1 cellular context compared by ENCODE assay signal in the genomic region with DNA sequence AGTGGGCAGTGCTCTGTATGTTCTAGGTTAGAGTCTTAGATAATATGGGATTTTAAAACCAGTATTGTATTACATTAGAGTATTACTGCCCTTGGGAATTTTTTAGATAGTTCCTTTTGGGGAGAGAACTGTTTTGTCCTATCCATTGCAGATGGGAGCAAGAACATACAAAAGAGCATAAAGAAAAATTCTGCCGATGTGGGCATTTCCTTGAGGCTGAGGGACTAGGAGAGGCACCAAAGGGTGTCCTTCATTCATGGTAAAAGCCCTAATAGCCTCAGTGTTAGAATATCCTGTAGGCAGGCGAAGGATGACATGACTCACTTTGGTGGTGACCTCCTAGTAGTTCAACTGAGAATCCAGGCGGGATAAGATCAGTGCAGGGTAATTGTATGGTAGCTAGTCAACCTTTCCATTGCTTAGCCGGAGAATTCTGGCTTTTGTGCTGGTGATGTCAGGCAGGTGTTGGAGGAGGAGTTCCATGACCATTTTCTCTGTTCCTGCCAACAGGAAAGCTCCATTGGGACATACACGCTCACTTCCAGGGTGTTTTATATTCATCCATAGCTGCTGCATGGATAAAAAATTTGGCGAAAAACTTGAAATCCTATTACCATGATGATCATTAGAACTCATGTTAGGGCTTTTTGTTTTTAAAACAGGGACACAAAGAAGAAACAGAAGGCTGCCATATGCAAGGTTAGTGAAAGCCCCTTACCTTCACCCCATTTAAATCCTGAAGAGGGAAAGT.
TF ChIP-seq lines count a peak whose summit lies in the region.

No MANE protein-coding gene starts in this region.

TF ChIP-seq in K562, 482 proteins besides CTCF, POLR2A, EP300 and RAD21 (continued from another document and continues in another):
- TF ChIP-seq, protein P1, sequence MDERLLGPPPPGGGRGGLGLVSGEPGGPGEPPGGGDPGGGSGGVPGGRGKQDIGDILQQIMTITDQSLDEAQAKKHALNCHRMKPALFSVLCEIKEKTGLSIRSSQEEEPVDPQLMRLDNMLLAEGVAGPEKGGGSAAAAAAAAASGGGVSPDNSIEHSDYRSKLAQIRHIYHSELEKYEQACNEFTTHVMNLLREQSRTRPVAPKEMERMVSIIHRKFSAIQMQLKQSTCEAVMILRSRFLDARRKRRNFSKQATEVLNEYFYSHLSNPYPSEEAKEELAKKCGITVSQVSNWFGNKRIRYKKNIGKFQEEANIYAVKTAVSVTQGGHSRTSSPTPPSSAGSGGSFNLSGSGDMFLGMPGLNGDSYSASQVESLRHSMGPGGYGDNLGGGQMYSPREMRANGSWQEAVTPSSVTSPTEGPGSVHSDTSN (CRISPR knock-in tag; IDR thresholded peaks at IDR 0.05; ENCODE audit: low read depth) = no peak
- TF ChIP-seq, protein P1 (tag; conservative IDR thresholded peaks at IDR 0.05; ENCODE audit: low read depth) = no peak
- TF ChIP-seq LARP7 (IDR thresholded peaks at IDR 0.05) = no peak
- TF ChIP-seq MEF2A (IDR thresholded peaks at IDR 0.05; ENCODE audit: control insufficient read depth, low read depth, low read length) = no peak
- no peak for TF ChIP-seq ZNF785 (CRISPR knock-in tag; IDR thresholded peaks at IDR 0.05)
- TF ChIP-seq SRSF1 (IDR thresholded peaks at IDR 0.05; ENCODE audit: low read depth, low read length) = no peak
- TF ChIP-seq E2F3 (CRISPR knock-in tag; IDR thresholded peaks at IDR 0.05) = no peak
- TF ChIP-seq PYGO2 (tag; IDR thresholded peaks at IDR 0.05) = no peak
- TF ChIP-seq POLR3A (IDR thresholded peaks at IDR 0.05; ENCODE audit: borderline replicate concordance, extremely low read depth, insufficient read depth, insufficient read length) = no peak
- TF ChIP-seq, protein P2, sequence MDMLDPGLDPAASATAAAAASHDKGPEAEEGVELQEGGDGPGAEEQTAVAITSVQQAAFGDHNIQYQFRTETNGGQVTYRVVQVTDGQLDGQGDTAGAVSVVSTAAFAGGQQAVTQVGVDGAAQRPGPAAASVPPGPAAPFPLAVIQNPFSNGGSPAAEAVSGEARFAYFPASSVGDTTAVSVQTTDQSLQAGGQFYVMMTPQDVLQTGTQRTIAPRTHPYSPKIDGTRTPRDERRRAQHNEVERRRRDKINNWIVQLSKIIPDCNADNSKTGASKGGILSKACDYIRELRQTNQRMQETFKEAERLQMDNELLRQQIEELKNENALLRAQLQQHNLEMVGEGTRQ (CRISPR knock-in tag; IDR thresholded peaks at IDR 0.05) = no peak
- TF ChIP-seq ZNF140 (CRISPR knock-in tag; IDR thresholded peaks at IDR 0.05) = no peak
- 0 out of 2 replicates have a peak, but pooled peaks have one; percentile 15 for TF ChIP-seq BACH1 (tag; IDR thresholded peaks at IDR 0.05)
- peak; percentile 53; the same call in 1 of the 2 replicates for TF ChIP-seq KAT7 (CRISPR knock-in tag; IDR thresholded peaks at IDR 0.05; ENCODE audit: borderline replicate concordance)
- TF ChIP-seq MEF2D (tag; conservative IDR thresholded peaks at IDR 0.05; ENCODE audit: low read depth) = no peak
- peak; percentile 43 for TF ChIP-seq CCNT2 (IDR thresholded peaks at IDR 0.05; ENCODE audit: borderline replicate concordance, extremely low read depth, insufficient read length, low read depth, low read length)
- TF ChIP-seq ZBTB17 (CRISPR knock-in tag; IDR thresholded peaks at IDR 0.05) = no peak
- TF ChIP-seq CHD1 (IDR thresholded peaks at IDR 0.05; ENCODE audit: low read length) = no peak
- TF ChIP-seq, protein P3, sequence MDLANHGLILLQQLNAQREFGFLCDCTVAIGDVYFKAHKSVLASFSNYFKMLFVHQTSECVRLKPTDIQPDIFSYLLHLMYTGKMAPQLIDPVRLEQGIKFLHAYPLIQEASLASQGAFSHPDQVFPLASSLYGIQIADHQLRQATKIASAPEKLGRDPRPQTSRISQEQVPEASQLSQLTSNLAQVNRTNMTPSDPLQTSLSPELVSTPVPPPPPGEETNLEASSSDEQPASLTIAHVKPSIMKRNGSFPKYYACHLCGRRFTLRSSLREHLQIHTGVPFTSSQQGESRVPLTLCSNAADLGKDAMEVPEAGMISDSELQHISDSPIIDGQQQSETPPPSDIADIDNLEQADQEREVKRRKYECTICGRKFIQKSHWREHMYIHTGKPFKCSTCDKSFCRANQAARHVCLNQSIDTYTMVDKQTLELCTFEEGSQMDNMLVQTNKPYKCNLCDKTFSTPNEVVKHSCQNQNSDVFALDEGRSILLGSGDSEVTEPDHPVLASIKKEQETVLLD (IDR thresholded peaks at IDR 0.05) = peak; percentile 26; the same call in 1 of the 2 replicates
- no peak for TF ChIP-seq ZNF174 (CRISPR knock-in tag; IDR thresholded peaks at IDR 0.05)
- no peak for TF ChIP-seq IFI16 (CRISPR knock-in tag; IDR thresholded peaks at IDR 0.05)
- TF ChIP-seq CC2D1A (IDR thresholded peaks at IDR 0.05) = no peak
- peak; percentile 52 for TF ChIP-seq ZNF175 (CRISPR knock-in tag; IDR thresholded peaks at IDR 0.05; ENCODE audit: low read depth)
- TF ChIP-seq, protein P4, sequence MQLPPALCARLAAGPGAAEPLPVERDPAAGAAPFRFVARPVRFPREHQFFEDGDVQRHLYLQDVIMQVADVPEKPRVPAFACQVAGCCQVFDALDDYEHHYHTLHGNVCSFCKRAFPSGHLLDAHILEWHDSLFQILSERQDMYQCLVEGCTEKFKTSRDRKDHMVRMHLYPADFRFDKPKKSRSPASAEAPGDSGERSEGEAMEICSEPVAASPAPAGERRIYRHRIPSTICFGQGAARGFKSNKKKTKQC (CRISPR knock-in tag; IDR thresholded peaks at IDR 0.05) = no peak
- TF ChIP-seq, protein P5, sequence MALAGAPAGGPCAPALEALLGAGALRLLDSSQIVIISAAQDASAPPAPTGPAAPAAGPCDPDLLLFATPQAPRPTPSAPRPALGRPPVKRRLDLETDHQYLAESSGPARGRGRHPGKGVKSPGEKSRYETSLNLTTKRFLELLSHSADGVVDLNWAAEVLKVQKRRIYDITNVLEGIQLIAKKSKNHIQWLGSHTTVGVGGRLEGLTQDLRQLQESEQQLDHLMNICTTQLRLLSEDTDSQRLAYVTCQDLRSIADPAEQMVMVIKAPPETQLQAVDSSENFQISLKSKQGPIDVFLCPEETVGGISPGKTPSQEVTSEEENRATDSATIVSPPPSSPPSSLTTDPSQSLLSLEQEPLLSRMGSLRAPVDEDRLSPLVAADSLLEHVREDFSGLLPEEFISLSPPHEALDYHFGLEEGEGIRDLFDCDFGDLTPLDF (CRISPR knock-in tag; IDR thresholded peaks at IDR 0.05) = no peak
- TF ChIP-seq, protein P6, sequence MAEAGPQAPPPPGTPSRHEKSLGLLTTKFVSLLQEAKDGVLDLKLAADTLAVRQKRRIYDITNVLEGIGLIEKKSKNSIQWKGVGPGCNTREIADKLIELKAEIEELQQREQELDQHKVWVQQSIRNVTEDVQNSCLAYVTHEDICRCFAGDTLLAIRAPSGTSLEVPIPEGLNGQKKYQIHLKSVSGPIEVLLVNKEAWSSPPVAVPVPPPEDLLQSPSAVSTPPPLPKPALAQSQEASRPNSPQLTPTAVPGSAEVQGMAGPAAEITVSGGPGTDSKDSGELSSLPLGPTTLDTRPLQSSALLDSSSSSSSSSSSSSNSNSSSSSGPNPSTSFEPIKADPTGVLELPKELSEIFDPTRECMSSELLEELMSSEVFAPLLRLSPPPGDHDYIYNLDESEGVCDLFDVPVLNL (CRISPR knock-in tag; IDR thresholded peaks at IDR 0.05; ENCODE audit: low read depth) = no peak
- TF ChIP-seq ARHGAP35 (IDR thresholded peaks at IDR 0.05; ENCODE audit: partially characterized antibody) = no peak
- TF ChIP-seq HOXB6 (CRISPR knock-in tag; IDR thresholded peaks at IDR 0.05; ENCODE audit: borderline replicate concordance) = no peak
- no peak for TF ChIP-seq HLTF (IDR thresholded peaks at IDR 0.05)
- no peak for TF ChIP-seq GATAD2A (IDR thresholded peaks at IDR 0.05)
- TF ChIP-seq TRIM24 (IDR thresholded peaks at IDR 0.05) = peak in 1 of 2 experiments; percentile 70; a peak in 2 of 4 replicates
- TF ChIP-seq SMAD2 (IDR thresholded peaks at IDR 0.05; ENCODE audit: low read depth, low read length) = no peak
- TF ChIP-seq, protein P7, sequence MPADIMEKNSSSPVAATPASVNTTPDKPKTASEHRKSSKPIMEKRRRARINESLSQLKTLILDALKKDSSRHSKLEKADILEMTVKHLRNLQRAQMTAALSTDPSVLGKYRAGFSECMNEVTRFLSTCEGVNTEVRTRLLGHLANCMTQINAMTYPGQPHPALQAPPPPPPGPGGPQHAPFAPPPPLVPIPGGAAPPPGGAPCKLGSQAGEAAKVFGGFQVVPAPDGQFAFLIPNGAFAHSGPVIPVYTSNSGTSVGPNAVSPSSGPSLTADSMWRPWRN (IDR thresholded peaks at IDR 0.05; ENCODE audit: low read depth) = peak; percentile 26; the same call in 1 of the 2 replicates
- TF ChIP-seq, protein P8, sequence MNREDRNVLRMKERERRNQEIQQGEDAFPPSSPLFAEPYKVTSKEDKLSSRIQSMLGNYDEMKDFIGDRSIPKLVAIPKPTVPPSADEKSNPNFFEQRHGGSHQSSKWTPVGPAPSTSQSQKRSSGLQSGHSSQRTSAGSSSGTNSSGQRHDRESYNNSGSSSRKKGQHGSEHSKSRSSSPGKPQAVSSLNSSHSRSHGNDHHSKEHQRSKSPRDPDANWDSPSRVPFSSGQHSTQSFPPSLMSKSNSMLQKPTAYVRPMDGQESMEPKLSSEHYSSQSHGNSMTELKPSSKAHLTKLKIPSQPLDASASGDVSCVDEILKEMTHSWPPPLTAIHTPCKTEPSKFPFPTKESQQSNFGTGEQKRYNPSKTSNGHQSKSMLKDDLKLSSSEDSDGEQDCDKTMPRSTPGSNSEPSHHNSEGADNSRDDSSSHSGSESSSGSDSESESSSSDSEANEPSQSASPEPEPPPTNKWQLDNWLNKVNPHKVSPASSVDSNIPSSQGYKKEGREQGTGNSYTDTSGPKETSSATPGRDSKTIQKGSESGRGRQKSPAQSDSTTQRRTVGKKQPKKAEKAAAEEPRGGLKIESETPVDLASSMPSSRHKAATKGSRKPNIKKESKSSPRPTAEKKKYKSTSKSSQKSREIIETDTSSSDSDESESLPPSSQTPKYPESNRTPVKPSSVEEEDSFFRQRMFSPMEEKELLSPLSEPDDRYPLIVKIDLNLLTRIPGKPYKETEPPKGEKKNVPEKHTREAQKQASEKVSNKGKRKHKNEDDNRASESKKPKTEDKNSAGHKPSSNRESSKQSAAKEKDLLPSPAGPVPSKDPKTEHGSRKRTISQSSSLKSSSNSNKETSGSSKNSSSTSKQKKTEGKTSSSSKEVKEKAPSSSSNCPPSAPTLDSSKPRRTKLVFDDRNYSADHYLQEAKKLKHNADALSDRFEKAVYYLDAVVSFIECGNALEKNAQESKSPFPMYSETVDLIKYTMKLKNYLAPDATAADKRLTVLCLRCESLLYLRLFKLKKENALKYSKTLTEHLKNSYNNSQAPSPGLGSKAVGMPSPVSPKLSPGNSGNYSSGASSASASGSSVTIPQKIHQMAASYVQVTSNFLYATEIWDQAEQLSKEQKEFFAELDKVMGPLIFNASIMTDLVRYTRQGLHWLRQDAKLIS (CRISPR knock-in tag; IDR thresholded peaks at IDR 0.05) = peak; percentile 44; the same call in 1 of the 2 replicates
- TF ChIP-seq ZNF347 (CRISPR knock-in tag; IDR thresholded peaks at IDR 0.05; ENCODE audit: low read depth) = no peak
- TF ChIP-seq, protein P9, sequence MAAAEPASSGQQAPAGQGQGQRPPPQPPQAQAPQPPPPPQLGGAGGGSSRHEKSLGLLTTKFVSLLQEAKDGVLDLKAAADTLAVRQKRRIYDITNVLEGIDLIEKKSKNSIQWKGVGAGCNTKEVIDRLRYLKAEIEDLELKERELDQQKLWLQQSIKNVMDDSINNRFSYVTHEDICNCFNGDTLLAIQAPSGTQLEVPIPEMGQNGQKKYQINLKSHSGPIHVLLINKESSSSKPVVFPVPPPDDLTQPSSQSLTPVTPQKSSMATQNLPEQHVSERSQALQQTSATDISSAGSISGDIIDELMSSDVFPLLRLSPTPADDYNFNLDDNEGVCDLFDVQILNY (CRISPR knock-in tag; IDR thresholded peaks at IDR 0.05) = no peak
- TF ChIP-seq ZBTB7A (IDR thresholded peaks at IDR 0.05; ENCODE audit: borderline replicate concordance, control insufficient read depth, low read depth, low read length) = no peak
- TF ChIP-seq FUS (optimal IDR thresholded peaks at IDR 0.05; ENCODE audit: low read depth, low read length) = no peak
- TF ChIP-seq MAFF (IDR thresholded peaks at IDR 0.05; ENCODE audit: low read length) = peak; percentile 1; the same call in 1 of the 2 replicates
- no peak for TF ChIP-seq PCBP1 (IDR thresholded peaks at IDR 0.05; ENCODE audit: low read depth, low read length, poor library complexity, severe bottlenecking)
- TF ChIP-seq FOXK1 (CRISPR knock-in tag; IDR thresholded peaks at IDR 0.05; ENCODE audit: borderline replicate concordance) = no peak
- TF ChIP-seq, protein P10, sequence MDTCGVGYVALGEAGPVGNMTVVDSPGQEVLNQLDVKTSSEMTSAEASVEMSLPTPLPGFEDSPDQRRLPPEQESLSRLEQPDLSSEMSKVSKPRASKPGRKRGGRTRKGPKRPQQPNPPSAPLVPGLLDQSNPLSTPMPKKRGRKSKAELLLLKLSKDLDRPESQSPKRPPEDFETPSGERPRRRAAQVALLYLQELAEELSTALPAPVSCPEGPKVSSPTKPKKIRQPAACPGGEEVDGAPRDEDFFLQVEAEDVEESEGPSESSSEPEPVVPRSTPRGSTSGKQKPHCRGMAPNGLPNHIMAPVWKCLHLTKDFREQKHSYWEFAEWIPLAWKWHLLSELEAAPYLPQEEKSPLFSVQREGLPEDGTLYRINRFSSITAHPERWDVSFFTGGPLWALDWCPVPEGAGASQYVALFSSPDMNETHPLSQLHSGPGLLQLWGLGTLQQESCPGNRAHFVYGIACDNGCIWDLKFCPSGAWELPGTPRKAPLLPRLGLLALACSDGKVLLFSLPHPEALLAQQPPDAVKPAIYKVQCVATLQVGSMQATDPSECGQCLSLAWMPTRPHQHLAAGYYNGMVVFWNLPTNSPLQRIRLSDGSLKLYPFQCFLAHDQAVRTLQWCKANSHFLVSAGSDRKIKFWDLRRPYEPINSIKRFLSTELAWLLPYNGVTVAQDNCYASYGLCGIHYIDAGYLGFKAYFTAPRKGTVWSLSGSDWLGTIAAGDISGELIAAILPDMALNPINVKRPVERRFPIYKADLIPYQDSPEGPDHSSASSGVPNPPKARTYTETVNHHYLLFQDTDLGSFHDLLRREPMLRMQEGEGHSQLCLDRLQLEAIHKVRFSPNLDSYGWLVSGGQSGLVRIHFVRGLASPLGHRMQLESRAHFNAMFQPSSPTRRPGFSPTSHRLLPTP (IDR thresholded peaks at IDR 0.05; ENCODE audit: borderline replicate concordance, extremely low read depth, insufficient read length) = no peak
- no peak for TF ChIP-seq ZC3H11A (IDR thresholded peaks at IDR 0.05; ENCODE audit: low read depth, low read length)
- TF ChIP-seq STAG1 (CRISPR knock-in tag; IDR thresholded peaks at IDR 0.05; ENCODE audit: borderline replicate concordance) = no peak
- no peak for TF ChIP-seq HNRNPL (IDR thresholded peaks at IDR 0.05; ENCODE audit: low read depth, low read length)
- 0 out of 2 replicates have a peak, but pooled peaks have one; percentile 47 for TF ChIP-seq ADNP (tag; IDR thresholded peaks at IDR 0.05)
- no peak for TF ChIP-seq ZNF583 (CRISPR knock-in tag; IDR thresholded peaks at IDR 0.05)
- no peak for TF ChIP-seq CBX8 (IDR thresholded peaks at IDR 0.05; ENCODE audit: borderline replicate concordance, extremely low read depth, low read depth, low read length, poor library complexity, severe bottlenecking)
- TF ChIP-seq CREBBP (IDR thresholded peaks at IDR 0.05; ENCODE audit: low read depth, low read length) = no peak
- no peak for TF ChIP-seq ZZZ3 (IDR thresholded peaks at IDR 0.05)
